Comparison of ENCODE assay signal across 9 cellular contexts in genomic region chr7:94212160-94212559, GRCh38.
"Had no signal": no experiment of that assay in that cellular context is flagged by ENCODE, and none has a peak within 500 bp of the region (broad histone marks: within the 10 kb centered on the region; RNA-seq: fewer than 3 reads in every experiment).

No MANE protein-coding gene starts in this region.

- DNase-seq: activated CD4-positive, alpha-beta memory T cell treated with anti-CD3 and anti-CD28 coated beads, Interleukin-2, amount 10 ng/mL, durations not matched to agents 7 days and 5 days; activated CD4-positive, alpha-beta T cell treated with anti-CD3 and anti-CD28 coated beads for 36 hours; activated naive CD4-positive, alpha-beta T cell treated with anti-CD3 and anti-CD28 coated beads, Interleukin-2, amount 10 ng/mL, durations not matched to agents 7 days and 5 days; activated T-cell treated with anti-CD3 and anti-CD28 coated beads, Interleukin-2, amount 50 U/mL, for 24 hours; left colon; pancreas; WERI-Rb-1 had no signal

- ATAC-seq: activated CD4-positive, alpha-beta T cell treated with anti-CD3 and anti-CD28 coated beads for 36 hours; gastroesophageal sphincter; left colon; pancreas; stimulated activated memory B cell treated with anti-CD40 and anti-IgM and Interleukin-4, amounts not matched to agents 10 μg/mL and 1 μg/mL and 100 μg/mL, for 72 hours had no signal

- H3K27me3 Mint-ChIP-seq: activated CD4-positive, alpha-beta memory T cell treated with anti-CD3 and anti-CD28 coated beads, Interleukin-2, amount 10 ng/mL, durations not matched to agents 7 days and 5 days; activated naive CD4-positive, alpha-beta T cell treated with anti-CD3 and anti-CD28 coated beads, Interleukin-2, amount 10 ng/mL, durations not matched to agents 7 days and 5 days; activated T-cell treated with anti-CD3 and anti-CD28 coated beads, Interleukin-2, amount 50 U/mL, for 24 hours; stimulated activated memory B cell treated with anti-CD40 and anti-IgM and Interleukin-4, amounts not matched to agents 10 μg/mL and 1 μg/mL and 100 μg/mL, for 72 hours had no signal

- H3K27ac Mint-ChIP-seq: activated CD4-positive, alpha-beta memory T cell treated with anti-CD3 and anti-CD28 coated beads, Interleukin-2, amount 10 ng/mL, durations not matched to agents 7 days and 5 days; activated CD4-positive, alpha-beta T cell treated with anti-CD3 and anti-CD28 coated beads for 36 hours; activated naive CD4-positive, alpha-beta T cell treated with anti-CD3 and anti-CD28 coated beads, Interleukin-2, amount 10 ng/mL, durations not matched to agents 7 days and 5 days; activated T-cell treated with anti-CD3 and anti-CD28 coated beads, Interleukin-2, amount 50 U/mL, for 24 hours; stimulated activated memory B cell treated with anti-CD40 and anti-IgM and Interleukin-4, amounts not matched to agents 10 μg/mL and 1 μg/mL and 100 μg/mL, for 72 hours had no signal

- H3K4me1 ChIP-seq: gastroesophageal sphincter had no signal

- H3K9me3 ChIP-seq: gastroesophageal sphincter, pancreas had no signal

- H3K27ac ChIP-seq: gastroesophageal sphincter, pancreas, WERI-Rb-1 had no signal

- H3K4me3 Mint-ChIP-seq: activated CD4-positive, alpha-beta memory T cell treated with anti-CD3 and anti-CD28 coated beads, Interleukin-2, amount 10 ng/mL, durations not matched to agents 7 days and 5 days; activated CD4-positive, alpha-beta T cell treated with anti-CD3 and anti-CD28 coated beads for 36 hours; activated naive CD4-positive, alpha-beta T cell treated with anti-CD3 and anti-CD28 coated beads, Interleukin-2, amount 10 ng/mL, durations not matched to agents 7 days and 5 days; activated T-cell treated with anti-CD3 and anti-CD28 coated beads, Interleukin-2, amount 50 U/mL, for 24 hours; stimulated activated memory B cell treated with anti-CD40 and anti-IgM and Interleukin-4, amounts not matched to agents 10 μg/mL and 1 μg/mL and 100 μg/mL, for 72 hours had no signal

- H3K36me3 Mint-ChIP-seq: activated naive CD4-positive, alpha-beta T cell treated with anti-CD3 and anti-CD28 coated beads, Interleukin-2, amount 10 ng/mL, durations not matched to agents 7 days and 5 days; stimulated activated memory B cell treated with anti-CD40 and anti-IgM and Interleukin-4, amounts not matched to agents 10 μg/mL and 1 μg/mL and 100 μg/mL, for 72 hours had no signal

- H3K36me3 ChIP-seq: gastroesophageal sphincter, pancreas, WERI-Rb-1 had no signal

- H3K9me3 Mint-ChIP-seq: activated CD4-positive, alpha-beta memory T cell treated with anti-CD3 and anti-CD28 coated beads, Interleukin-2, amount 10 ng/mL, durations not matched to agents 7 days and 5 days; activated naive CD4-positive, alpha-beta T cell treated with anti-CD3 and anti-CD28 coated beads, Interleukin-2, amount 10 ng/mL, durations not matched to agents 7 days and 5 days; activated T-cell treated with anti-CD3 and anti-CD28 coated beads, Interleukin-2, amount 50 U/mL, for 24 hours had no signal

- H3K4me3 ChIP-seq: gastroesophageal sphincter, pancreas had no signal

- H3K4me1 Mint-ChIP-seq: activated CD4-positive, alpha-beta memory T cell treated with anti-CD3 and anti-CD28 coated beads, Interleukin-2, amount 10 ng/mL, durations not matched to agents 7 days and 5 days; activated CD4-positive, alpha-beta T cell treated with anti-CD3 and anti-CD28 coated beads for 36 hours; activated naive CD4-positive, alpha-beta T cell treated with anti-CD3 and anti-CD28 coated beads, Interleukin-2, amount 10 ng/mL, durations not matched to agents 7 days and 5 days; stimulated activated memory B cell treated with anti-CD40 and anti-IgM and Interleukin-4, amounts not matched to agents 10 μg/mL and 1 μg/mL and 100 μg/mL, for 72 hours had no signal
